ENCODE assay signal across 8 cellular contexts in genomic region chr20:23161968-23162696, GRCh38.
DNase-seq lines count a peak whose midpoint lies in the region; FAIRE-seq and TF ChIP-seq lines count a peak whose summit lies in the region.

No MANE protein-coding gene starts in this region.

- no peak overlapping the region for H2BK5ac ChIP-seq in mesendoderm (ENCODE audit: low read length)

- H3K4ac ChIP-seq in mesendoderm (ENCODE audit: low read depth, low read length) = no peak overlapping the region

- no peak overlapping the region for H4K5ac ChIP-seq in mesendoderm (ENCODE audit: low read length)

- no peak overlapping the region for H2BK120ac ChIP-seq in mesendoderm (ENCODE audit: low read depth, low read length)

- no peak overlapping the region for H4K8ac ChIP-seq in mesendoderm (ENCODE audit: low read depth, low read length)

- CTCF ChIA-PET in A673 (lab: Charles Lee) = no interaction called here

- H3K4me1 ChIP-seq in A673 (ENCODE audit: insufficient read depth, low read length, poor library complexity, severe bottlenecking) (peaks cover 9% of the 10 kb centered on the region), mesendoderm (ENCODE audit: control insufficient read depth, low read depth, low read length) (peaks cover 2% of the 10 kb centered on the region)

- H3K9me3 ChIP-seq in A673 (ENCODE audit: low read depth, low read length, poor library complexity, severe bottlenecking) (no peaks in the 10 kb centered on the region), MG63 (no peaks in the 10 kb centered on the region)

- H3K18ac ChIP-seq in mesendoderm (ENCODE audit: low read length) = no peak overlapping the region

- H3K27me3 ChIP-seq in A673 (replicated peaks; ENCODE audit: insufficient read depth, low read depth, low read length, poor library complexity) (no peaks in the 10 kb centered on the region), mesendoderm (ENCODE audit: insufficient read depth, low read length, poor library complexity) (no peaks in the 10 kb centered on the region), MG63 (no peaks in the 10 kb centered on the region)

- H3K4me3 ChIP-seq in A673 (ENCODE audit: low read depth, low read length, poor library complexity, severe bottlenecking) (no peak overlapping the region), astrocyte of the spinal cord (ENCODE audit: low read depth, low read length) (no peak overlapping the region), mesendoderm (ENCODE audit: low read length) (no peak overlapping the region), MG63 (no peak overlapping the region)

- no peaks in the 10 kb centered on the region for H3K79me1 ChIP-seq in mesendoderm (ENCODE audit: low read length)

- no peak for FAIRE-seq in frontal cortex (lab: Jason Lieb, UNC)

- in situ Hi-C loops in astrocyte of the spinal cord (cut with HindIII; ENCODE audit: low sequenced_read_pairs) = no loop called here

- POLR2A ChIA-PET in A673 (lab: Charles Lee; ENCODE audit: low non-redundant PET) = no interaction called here

- H3K79me2 ChIP-seq in mesendoderm (ENCODE audit: control insufficient read depth, insufficient read depth, low read length) = no peaks in the 10 kb centered on the region

- H3K27ac ChIP-seq in A673 (ENCODE audit: low read depth, low read length, poor library complexity, severe bottlenecking) = no peak overlapping the region
- H3K27ac ChIP-seq in mesendoderm (ENCODE audit: low read depth, low read length) = no peak overlapping the region

- peak; percentile 46 for DNase-seq in A673 (ENCODE audit: low spot score)
- peak; percentile 85 for DNase-seq in NCI-H1092 treated with DMSO at 0.1 percent for 48 hours (lab: John Stamatoyannopoulos, UW)
- DNase-seq in astrocyte of the spinal cord (ENCODE audit: low read depth, low spot score) = peak; percentile 72
- DNase-seq in left kidney (ENCODE audit: low read depth, low spot score) = peak; percentile 66
- no peak for DNase-seq in mesendoderm
- no peak for DNase-seq in SKM-1 treated with dmso at 0.1 percent for 144 hours (lab: John Stamatoyannopoulos, UW; ENCODE audit: unreplicated experiment)
- DNase-seq in frontal cortex (ENCODE audit: low spot score in 2 of 2) = no peak
- DNase-seq in MG63 = no peak

- no TSS peak for BruUV-seq in A673 (replicated peaks; lab: Mats Ljungman, UMichigan)

- H2AK5ac ChIP-seq in mesendoderm (ENCODE audit: low read length) = no peak overlapping the region

- no CpG with 5 or more reads among the region's 12 CpGs for WGBS in mesendoderm (ENCODE audit: extremely low coverage, insufficient coverage, low lambda C conversion rate)

- no peak overlapping the region for H3K9ac ChIP-seq in mesendoderm (ENCODE audit: low read length)

- no peak overlapping the region for H3K23ac ChIP-seq in mesendoderm (ENCODE audit: low read length)

- TF ChIP-seq CTCF in A673 (conservative IDR thresholded peaks at IDR 0.05; ENCODE audit: low read depth, low read length) (no peak), astrocyte of the spinal cord (IDR thresholded peaks at IDR 0.05; ENCODE audit: low read depth, low read length) (no peak)

- H3K36me3 ChIP-seq in A673 (ENCODE audit: insufficient read depth, low read length, poor library complexity, severe bottlenecking) (no peaks in the 10 kb centered on the region), mesendoderm (ENCODE audit: control insufficient read depth, insufficient read depth, low read length) (no peaks in the 10 kb centered on the region), MG63 (no peaks in the 10 kb centered on the region)

- H2BK15ac ChIP-seq in mesendoderm (replicated peaks; ENCODE audit: low read depth) = no peak overlapping the region

- H3K56ac ChIP-seq in mesendoderm (ENCODE audit: low read length) = no peak overlapping the region

- H3K4me2 ChIP-seq in mesendoderm (ENCODE audit: low read length) = no peak overlapping the region

- intact Hi-C loops in A673 (cut with micrococcal nuclease; ENCODE audit: unreplicated experiment) = no loop called here

Comparison
In these comparisons a context has a peak if more than half of its experiments do, and no peak if none do; other contexts are left out.
1. DNase-seq: peak in A673 (single experiment), NCI-H1092 treated with DMSO at 0.1 percent for 48 hours (single experiment), astrocyte of the spinal cord (single experiment) and left kidney (single experiment); none in mesendoderm (single experiment), SKM-1 treated with dmso at 0.1 percent for 144 hours (single experiment), frontal cortex (0 of 2) and MG63 (single experiment).